Comparison of ENCODE assay signal across 20 cellular contexts in genomic region chr5:77156379-77156778, GRCh38.
"Had no signal": no experiment of that assay in that cellular context is flagged by ENCODE, and none has a peak within 500 bp of the region (broad histone marks: within the 10 kb centered on the region; RNA-seq: fewer than 3 reads in every experiment).

No MANE protein-coding gene starts in this region.

- FAIRE-seq: colon, endometrium, small intestine had no signal

- H3K4me1 Mint-ChIP-seq: memory B cell, nephron had no signal

- DNase-seq: activated CD4-positive, alpha-beta T cell treated with anti-CD3 and anti-CD28 coated beads, Interleukin-2, amount 10 ng/mL, durations not matched to agents 24 days and 14 days; activated CD8-positive, alpha-beta memory T cell treated with anti-CD3 and anti-CD28 coated beads for 24 hours; activated naive CD4-positive, alpha-beta T cell treated with Interleukin-2 at 50 U/mL for 16 hours; islet precursor cell; left lung; occipital lobe; right cardiac atrium; small intestine; T-helper 1 cell had no signal

- H3K27ac Mint-ChIP-seq: activated CD4-positive, alpha-beta T cell treated with anti-CD3 and anti-CD28 coated beads, Interleukin-2, amount 10 ng/mL, durations not matched to agents 24 days and 14 days; memory B cell; nephron; stimulated activated naive CD8-positive, alpha-beta T cell treated with anti-CD3 and anti-CD28 coated beads, Interleukin-15, Interleukin-2, amounts not matched to agents 100 ng/mL and 50 ng/mL, for 24 hours; WTC11 had no signal

- H3K9me3 Mint-ChIP-seq: activated CD4-positive, alpha-beta T cell treated with anti-CD3 and anti-CD28 coated beads, Interleukin-2, amount 10 ng/mL, durations not matched to agents 24 days and 14 days; memory B cell; stimulated activated naive CD8-positive, alpha-beta T cell treated with anti-CD3 and anti-CD28 coated beads, Interleukin-15, Interleukin-2, amounts not matched to agents 100 ng/mL and 50 ng/mL, for 24 hours had no signal

- H3K27me3 Mint-ChIP-seq: stimulated activated naive CD8-positive, alpha-beta T cell treated with anti-CD3 and anti-CD28 coated beads, Interleukin-15, Interleukin-2, amounts not matched to agents 100 ng/mL and 50 ng/mL, for 24 hours had no signal

- ATAC-seq: esophagus mucosa, left lung, right cardiac atrium, SK-N-SH treated with all-trans-retinoic acid at 6 μM for 48 hours, WTC11 had no signal

- H3K36me3 Mint-ChIP-seq: memory B cell, WTC11 had no signal

- H3K27ac ChIP-seq: cardiac muscle cell, hepatocyte, left lung, prostate gland had no signal

- H3K27me3 ChIP-seq: cardiac muscle cell, hepatocyte, left lung had no signal

- H3K4me3 Mint-ChIP-seq: activated CD4-positive, alpha-beta T cell treated with anti-CD3 and anti-CD28 coated beads, Interleukin-2, amount 10 ng/mL, durations not matched to agents 24 days and 14 days; memory B cell; nephron; stimulated activated naive CD8-positive, alpha-beta T cell treated with anti-CD3 and anti-CD28 coated beads, Interleukin-15, Interleukin-2, amounts not matched to agents 100 ng/mL and 50 ng/mL, for 24 hours; WTC11 had no signal
